2 cellular contexts compared by ENCODE assay signal in the genomic region with DNA sequence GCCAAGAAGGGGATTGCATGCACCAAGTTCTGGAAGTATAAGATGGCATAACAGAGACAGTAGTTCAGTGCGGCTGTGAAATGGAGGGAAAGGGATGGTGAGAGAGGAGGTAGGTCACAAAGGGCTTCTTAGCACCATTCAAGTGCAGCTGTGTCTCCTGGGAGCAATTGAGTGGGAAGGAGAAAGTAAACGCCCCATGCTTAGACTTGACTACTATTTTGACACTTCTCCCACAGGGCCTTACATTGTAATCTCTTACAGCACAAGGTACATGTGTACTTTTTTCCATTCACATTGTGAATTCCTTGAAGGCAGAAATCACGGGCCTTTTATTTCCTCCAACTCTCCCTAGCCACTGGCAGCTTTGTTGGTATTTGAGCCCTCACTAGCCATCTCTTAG.
TF ChIP-seq lines count a peak whose summit lies in the region.

No MANE protein-coding gene starts in this region.

TF ChIP-seq in GM23338, 12 proteins besides CTCF, POLR2A, EP300 and RAD21:
- TF ChIP-seq ZNF462 (CRISPR knock-in tag; IDR thresholded peaks at IDR 0.05) (no peak), CREB1 (CRISPR knock-in tag; IDR thresholded peaks at IDR 0.05; ENCODE audit: low read depth) (no peak), EZH2 (IDR thresholded peaks at IDR 0.05; ENCODE audit: low read depth, unreplicated experiment) (no peak)
- TF ChIP-seq, protein P1, sequence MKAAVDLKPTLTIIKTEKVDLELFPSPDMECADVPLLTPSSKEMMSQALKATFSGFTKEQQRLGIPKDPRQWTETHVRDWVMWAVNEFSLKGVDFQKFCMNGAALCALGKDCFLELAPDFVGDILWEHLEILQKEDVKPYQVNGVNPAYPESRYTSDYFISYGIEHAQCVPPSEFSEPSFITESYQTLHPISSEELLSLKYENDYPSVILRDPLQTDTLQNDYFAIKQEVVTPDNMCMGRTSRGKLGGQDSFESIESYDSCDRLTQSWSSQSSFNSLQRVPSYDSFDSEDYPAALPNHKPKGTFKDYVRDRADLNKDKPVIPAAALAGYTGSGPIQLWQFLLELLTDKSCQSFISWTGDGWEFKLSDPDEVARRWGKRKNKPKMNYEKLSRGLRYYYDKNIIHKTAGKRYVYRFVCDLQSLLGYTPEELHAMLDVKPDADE (IDR thresholded peaks at IDR 0.05), result no peak

TF ChIP-seq in GM12878, 131 proteins besides CTCF, POLR2A, EP300 and RAD21:
- peak; percentile 41 for TF ChIP-seq MEF2B (IDR thresholded peaks at IDR 0.05; ENCODE audit: partially characterized antibody, poor library complexity, severe bottlenecking)
- TF ChIP-seq ATF7 (IDR thresholded peaks at IDR 0.05; ENCODE audit: low read depth), result no peak
